18 cellular contexts compared by ENCODE assay signal in the genomic region with DNA sequence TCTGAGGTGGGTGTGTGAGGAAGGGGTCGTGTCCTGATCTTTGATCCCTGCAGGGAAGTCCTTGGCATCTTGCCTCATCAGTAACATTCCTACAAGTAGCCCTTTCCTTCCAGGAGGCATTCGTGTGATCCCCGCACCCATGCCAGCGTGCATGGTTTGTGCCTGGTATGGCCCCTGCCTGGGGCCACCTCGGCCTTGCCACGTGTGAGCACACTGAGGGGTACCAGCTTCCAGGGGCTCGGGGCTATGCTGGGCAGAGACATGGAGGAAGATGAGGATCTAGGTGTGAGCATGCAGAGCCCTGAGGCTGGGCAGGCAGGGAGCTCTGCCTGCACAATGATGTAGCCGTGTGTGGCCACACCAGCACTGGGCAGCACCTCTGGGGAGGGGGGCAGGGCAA.
"Had no signal": no experiment of that assay in that cellular context is flagged by ENCODE, and none has a peak within 500 bp of the region (broad histone marks: within the 10 kb centered on the region; RNA-seq: fewer than 3 reads in every experiment).

No MANE protein-coding gene starts in this region.

- H3K27me3 Mint-ChIP-seq: stimulated activated naive CD8-positive, alpha-beta T cell treated with anti-CD3 and anti-CD28 coated beads, Interleukin-15, Interleukin-2, amounts not matched to agents 100 ng/mL and 50 ng/mL, for 24 hours had no signal

- H3K9me3 Mint-ChIP-seq: naive B cell; nephron; stimulated activated effector memory CD8-positive, alpha-beta T cell treated with anti-CD3 and anti-CD28 coated beads, Interleukin-12 subunit alpha, Interleukin-12 subunit beta, amount 100 ng/mL, for 72 hours; stimulated activated naive CD8-positive, alpha-beta T cell treated with anti-CD3 and anti-CD28 coated beads, Interleukin-15, Interleukin-2, amounts not matched to agents 100 ng/mL and 50 ng/mL, for 24 hours had no signal

- DNase-seq: colonic mucosa; dermis blood vessel endothelial cell; foreskin melanocyte; heart left ventricle; hippocampal formation; left colon; left ventricle myocardium superior; mesenchymal stem cell; naive B cell; nucleus accumbens; ovary; small intestine; stimulated activated CD4-positive, alpha-beta T cell treated with anti-CD3 and anti-CD28 coated beads, Interleukin-2, amount 100 ng/mL, for 48 hours; testis; upper lobe of right lung had no signal

- H3K36me3 Mint-ChIP-seq: naive B cell had no signal

- H3K27ac Mint-ChIP-seq: naive B cell; nephron; stimulated activated effector memory CD8-positive, alpha-beta T cell treated with anti-CD3 and anti-CD28 coated beads, Interleukin-12 subunit alpha, Interleukin-12 subunit beta, amount 100 ng/mL, for 72 hours; stimulated activated naive CD8-positive, alpha-beta T cell treated with anti-CD3 and anti-CD28 coated beads, Interleukin-15, Interleukin-2, amounts not matched to agents 100 ng/mL and 50 ng/mL, for 24 hours had no signal

- ATAC-seq: heart left ventricle; left colon; left ventricle myocardium superior; stimulated activated effector memory CD8-positive, alpha-beta T cell treated with anti-CD3 and anti-CD28 coated beads, Interleukin-12 subunit alpha, Interleukin-12 subunit beta, amount 100 ng/mL, for 72 hours; upper lobe of right lung had no signal

- H3K4me3 Mint-ChIP-seq: naive B cell; nephron; stimulated activated effector memory CD8-positive, alpha-beta T cell treated with anti-CD3 and anti-CD28 coated beads, Interleukin-12 subunit alpha, Interleukin-12 subunit beta, amount 100 ng/mL, for 72 hours; stimulated activated naive CD8-positive, alpha-beta T cell treated with anti-CD3 and anti-CD28 coated beads, Interleukin-15, Interleukin-2, amounts not matched to agents 100 ng/mL and 50 ng/mL, for 24 hours had no signal

- H3K4me1 Mint-ChIP-seq: naive B cell had no signal
